Comparison of ENCODE assay signal across 8 cellular contexts in the genomic region with DNA sequence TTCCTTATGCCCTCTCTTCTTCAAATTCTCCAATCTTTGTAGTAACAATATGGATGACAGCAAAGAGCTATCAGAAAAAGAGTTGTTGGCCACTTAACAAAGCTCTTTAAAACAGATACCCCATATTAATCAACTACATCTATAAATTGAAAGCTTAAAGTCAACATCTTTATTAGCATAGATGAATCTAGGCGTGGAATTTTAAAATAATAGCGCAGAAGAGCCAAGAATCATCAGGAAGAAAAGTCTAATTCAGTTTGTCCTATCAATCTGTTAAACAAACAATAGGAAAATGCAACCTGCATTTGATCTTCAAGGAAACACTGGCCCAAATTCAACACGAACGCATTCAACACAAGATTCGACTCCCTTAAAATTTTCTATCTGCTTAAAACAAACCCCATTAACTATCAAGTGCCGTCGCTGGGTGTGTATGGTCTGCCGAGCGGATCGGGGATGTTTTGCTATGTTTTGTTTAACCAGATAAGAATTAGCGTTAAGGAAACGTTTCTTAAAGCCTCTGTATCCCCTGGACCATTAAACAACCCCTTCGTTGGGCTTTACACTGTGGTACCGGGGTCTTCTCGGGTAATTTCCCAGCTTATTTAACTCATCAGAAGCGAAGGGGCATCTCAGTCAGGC. TPM values are rescaled to one million over a fixed set of nuclear protein-coding genes. Genes with fewer than 3 reads are reported as not detected.
DNase-seq lines count a peak whose midpoint lies in the region; ATAC-seq, FAIRE-seq and TF ChIP-seq lines count a peak whose summit lies in the region.

No MANE protein-coding gene starts in this region.

- H3K4me3 Mint-ChIP-seq in activated T-helper 1 cell treated with anti-CD3 and anti-CD28 coated beads, Interleukin-12 subunit alpha, Interleukin-12 subunit beta, Interleukin-2, Interleukin-4 antibody, amounts not matched to agents 30 ng/mL and 10 ng/mL and 1 ng/mL, durations not matched to agents 14 hours and 24 hours and 36 hours, result peak overlapping the region; percentile 98

- ATAC-seq in GM18868 (IDR thresholded peaks at IDR 0.05; ENCODE audit: unreplicated experiment) (peak; percentile 3), HG03025 (IDR thresholded peaks at IDR 0.05; ENCODE audit: low FRiP score, unreplicated experiment) (peak; percentile 2)

- no peaks in the 10 kb centered on the region for H3K9me3 Mint-ChIP-seq in activated T-helper 1 cell treated with anti-CD3 and anti-CD28 coated beads, Interleukin-12 subunit alpha, Interleukin-12 subunit beta, Interleukin-2, Interleukin-4 antibody, amounts not matched to agents 30 ng/mL and 10 ng/mL and 1 ng/mL, durations not matched to agents 14 hours and 24 hours and 36 hours

- H3K4me1 Mint-ChIP-seq in activated T-helper 1 cell treated with anti-CD3 and anti-CD28 coated beads, Interleukin-12 subunit alpha, Interleukin-12 subunit beta, Interleukin-2, Interleukin-4 antibody, amounts not matched to agents 30 ng/mL and 10 ng/mL and 1 ng/mL, durations not matched to agents 14 hours and 24 hours and 36 hours (ENCODE audit: low read depth), result peaks cover 61% of the 10 kb centered on the region

- FAIRE-seq in islet of Langerhans (lab: Jason Lieb, UNC), result peak; percentile 21

- H3K36me3 Mint-ChIP-seq in activated T-helper 1 cell treated with anti-CD3 and anti-CD28 coated beads, Interleukin-12 subunit alpha, Interleukin-12 subunit beta, Interleukin-2, Interleukin-4 antibody, amounts not matched to agents 30 ng/mL and 10 ng/mL and 1 ng/mL, durations not matched to agents 14 hours and 24 hours and 36 hours (ENCODE audit: low read depth), result peaks cover 37% of the 10 kb centered on the region

- peak overlapping the region; percentile 98 for H3K27ac Mint-ChIP-seq in activated T-helper 1 cell treated with anti-CD3 and anti-CD28 coated beads, Interleukin-12 subunit alpha, Interleukin-12 subunit beta, Interleukin-2, Interleukin-4 antibody, amounts not matched to agents 30 ng/mL and 10 ng/mL and 1 ng/mL, durations not matched to agents 14 hours and 24 hours and 36 hours

- no peak for TF ChIP-seq EP300 in suprapubic skin (IDR thresholded peaks at IDR 0.05)

- intact Hi-C loops in activated T-helper 1 cell treated with anti-CD3 and anti-CD28 coated beads, Interleukin-12 subunit alpha, Interleukin-12 subunit beta, Interleukin-2, Interleukin-4 antibody, amounts not matched to agents 30 ng/mL and 10 ng/mL and 1 ng/mL, durations not matched to agents 14 hours and 24 hours and 36 hours (cut with micrococcal nuclease), result loop anchor here (1.0 to 5.0 kb wide), 8 partner anchors 9 to 1259 kb away; a partner anchor contains a TSS

- no peaks in the 10 kb centered on the region for H3K27me3 Mint-ChIP-seq in activated T-helper 1 cell treated with anti-CD3 and anti-CD28 coated beads, Interleukin-12 subunit alpha, Interleukin-12 subunit beta, Interleukin-2, Interleukin-4 antibody, amounts not matched to agents 30 ng/mL and 10 ng/mL and 1 ng/mL, durations not matched to agents 14 hours and 24 hours and 36 hours (ENCODE audit: insufficient read depth)

- 4% methylated on average over 16 of the region's 16 CpGs for WGBS in suprapubic skin

- no peaks in the 10 kb centered on the region for H3K27me3 ChIP-seq in suprapubic skin

- H3K9me3 ChIP-seq in suprapubic skin, result no peaks in the 10 kb centered on the region

- H3K36me3 ChIP-seq in suprapubic skin, result no peaks in the 10 kb centered on the region

- TF ChIP-seq CTCF in suprapubic skin (IDR thresholded peaks at IDR 0.05), result peak in 1 of 2 donors; percentile 42

- peaks cover 31% of the 10 kb centered on the region for H3K4me1 ChIP-seq in suprapubic skin

- peak overlapping the region; percentile 96 for H3K27ac ChIP-seq in suprapubic skin

- no peak for TF ChIP-seq POLR2A in suprapubic skin (IDR thresholded peaks at IDR 0.05)

- no peak for DNase-seq in activated T-helper 1 cell treated with anti-CD3 and anti-CD28 coated beads, Interleukin-12 subunit alpha, Interleukin-12 subunit beta, Interleukin-2, Interleukin-4 antibody, amounts not matched to agents 30 ng/mL and 10 ng/mL and 1 ng/mL, durations not matched to agents 14 hours and 24 hours and 36 hours (ENCODE audit: low spot score)
- DNase-seq in suprapubic skin (ENCODE audit: low spot score in 2 of 2) (no peak), superior temporal gyrus (ENCODE audit: extremely low spot score) (no peak), NCI-H446 treated with DMSO at 0.1 percent for 48 hours (lab: John Stamatoyannopoulos, UW) (no peak), COLO668 (lab: John Stamatoyannopoulos, UW; ENCODE audit: unreplicated experiment) (no peak)

- peak overlapping the region; percentile 83 for H3K4me3 ChIP-seq in suprapubic skin

RNA-seq across cellular contexts. Expression of a gene that starts 1.0 kb away (rescaled TPM):
- total RNA-seq in activated T-helper 1 cell treated with anti-CD3 and anti-CD28 coated beads, Interleukin-12 subunit alpha, Interleukin-12 subunit beta, Interleukin-2, Interleukin-4 antibody, amounts not matched to agents 30 ng/mL and 10 ng/mL and 1 ng/mL, durations not matched to agents 14 hours and 24 hours and 36 hours, result 144 and 145 TPM in 2 replicates
- 100 to 1,000 TPM in 1 of 4 donors, 10 to 100 TPM in 3; 40.1 to 118 (median 68.8) TPM for total RNA-seq in suprapubic skin
